In the genomic region with DNA sequence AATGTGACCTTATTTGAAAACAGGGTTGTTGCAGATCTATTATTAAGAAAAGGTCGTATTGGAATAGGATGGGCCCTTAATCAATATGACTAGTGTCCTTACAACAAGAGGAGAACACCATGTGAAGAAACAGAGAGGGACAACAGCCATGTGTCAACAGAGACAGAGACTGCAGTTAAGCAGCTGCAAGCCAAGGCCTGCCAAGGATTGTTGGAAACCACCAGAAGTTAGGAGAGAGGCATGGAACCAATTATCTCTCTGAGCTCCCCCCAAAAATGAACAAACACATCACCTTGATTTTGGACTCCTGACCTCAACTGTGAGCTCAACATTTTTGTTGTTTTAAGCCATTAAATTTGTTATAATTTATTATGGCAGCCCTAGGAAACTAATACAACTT, we compare ENCODE assay signal across 31 cellular contexts.
"Had no signal": no experiment of that assay in that cellular context is flagged by ENCODE, and none has a peak within 500 bp of the region (broad histone marks: within the 10 kb centered on the region; RNA-seq: fewer than 3 reads in every experiment).

No MANE protein-coding gene starts in this region.

- H3K4me3 Mint-ChIP-seq: activated CD8-positive, alpha-beta memory T cell treated with anti-CD3 and anti-CD28 coated beads, Interleukin-2, amount 10 ng/mL, durations not matched to agents 7 days and 5 days; activated naive CD8-positive, alpha-beta T cell treated with anti-CD3 and anti-CD28 coated beads, Interleukin-2, amount 50 U/mL, for 24 hours; activated T-cell treated with anti-CD3 and anti-CD28 coated beads, Interleukin-2, amount 50 U/mL, for 24 hours; activated T-helper 1 cell treated with anti-CD3 and anti-CD28 coated beads, Interleukin-12 subunit alpha, Interleukin-12 subunit beta, Interleukin-2, Interleukin-4 antibody, amounts not matched to agents 30 ng/mL and 10 ng/mL and 1 ng/mL, durations not matched to agents 14 hours and 24 hours and 36 hours; T-helper 2 cell treated with Interferon-gamma antibody and Interleukin-4, amounts not matched to agents 5 μg/mL and 100 μg/mL, for 36 hours; WTC11 had no signal

- H3K4me1 ChIP-seq: ascending aorta, body of pancreas, SJCRH30 had no signal

- H3K36me3 Mint-ChIP-seq: activated CD8-positive, alpha-beta memory T cell treated with anti-CD3 and anti-CD28 coated beads, Interleukin-2, amount 10 ng/mL, durations not matched to agents 7 days and 5 days had no signal

- H3K27ac Mint-ChIP-seq: activated CD8-positive, alpha-beta memory T cell treated with anti-CD3 and anti-CD28 coated beads, Interleukin-2, amount 10 ng/mL, durations not matched to agents 7 days and 5 days; activated naive CD4-positive, alpha-beta T cell treated with anti-CD3 and anti-CD28 coated beads, Interleukin-2, amount 50 U/mL, for 72 hours; activated naive CD8-positive, alpha-beta T cell treated with anti-CD3 and anti-CD28 coated beads, Interleukin-2, amount 50 U/mL, for 24 hours; activated T-cell treated with anti-CD3 and anti-CD28 coated beads, Interleukin-2, amount 50 U/mL, for 24 hours; activated T-helper 1 cell treated with anti-CD3 and anti-CD28 coated beads, Interleukin-12 subunit alpha, Interleukin-12 subunit beta, Interleukin-2, Interleukin-4 antibody, amounts not matched to agents 30 ng/mL and 10 ng/mL and 1 ng/mL, durations not matched to agents 14 hours and 24 hours and 36 hours; T-helper 2 cell treated with Interferon-gamma antibody and Interleukin-4, amounts not matched to agents 5 μg/mL and 100 μg/mL, for 36 hours; WTC11 had no signal

- H3K27me3 ChIP-seq: ascending aorta, body of pancreas, MG63, SJCRH30 had no signal

- H3K9me2 ChIP-seq: SK-N-SH had no signal

- H3K9ac ChIP-seq: SK-N-SH had no signal

- H3K4me2 ChIP-seq: SK-N-SH had no signal

- ATAC-seq: activated CD8-positive, alpha-beta memory T cell treated with anti-CD3 and anti-CD28 coated beads, Interleukin-2, amount 10 ng/mL, durations not matched to agents 7 days and 5 days; activated naive CD4-positive, alpha-beta T cell treated with anti-CD3 and anti-CD28 coated beads, Interleukin-2, amount 50 U/mL, for 72 hours; activated naive CD8-positive, alpha-beta T cell treated with anti-CD3 and anti-CD28 coated beads, Interleukin-2, amount 50 U/mL, for 24 hours; body of pancreas; WTC11 had no signal

- H3K27ac ChIP-seq: ascending aorta, body of pancreas, coronary artery, SJCRH30 had no signal

- DNase-seq: activated CD4-positive, alpha-beta T cell treated with anti-CD3 and anti-CD28 coated beads for 48 hours; activated CD4-positive, alpha-beta T cell treated with anti-CD3 and anti-CD28 coated beads, Interleukin-2, amount 50 U/mL, for 4 hours; activated CD4-positive, CD25-positive, alpha-beta regulatory T cell treated with anti-CD3 and anti-CD28 coated beads, Interleukin-2, amount 50 U/mL, for 72 hours; activated CD8-positive, alpha-beta memory T cell treated with anti-CD3 and anti-CD28 coated beads, Interleukin-2, amount 10 ng/mL, durations not matched to agents 7 days and 5 days; activated effector memory CD4-positive, alpha-beta T cell treated with Interleukin-2 at 50 U/mL for 16 hours; activated naive CD4-positive, alpha-beta T cell; activated naive CD8-positive, alpha-beta T cell treated with anti-CD3 and anti-CD28 coated beads, Interleukin-2, amount 50 U/mL, for 24 hours; activated T-cell treated with anti-CD3 and anti-CD28 coated beads, Interleukin-2, amount 50 U/mL, for 24 hours; amniotic stem cell; body of pancreas; central memory CD4-positive, alpha-beta T cell; MG63; MV-4-11; NCI-H1092 treated with DMSO at 0.1 percent for 48 hours; NCI-H1417 treated with DMSO at 0.1 percent for 48 hours; NCI-H1694; NCI-H2029; NCI-H2107; NCI-H2171 treated with DMSO at 0.1 percent for 48 hours; NCI-H226; NCI-H526; NCI-H82; SJCRH30; SK-N-SH; SW 1271 had no signal

- H3K27me3 Mint-ChIP-seq: activated CD8-positive, alpha-beta memory T cell treated with anti-CD3 and anti-CD28 coated beads, Interleukin-2, amount 10 ng/mL, durations not matched to agents 7 days and 5 days; activated naive CD8-positive, alpha-beta T cell treated with anti-CD3 and anti-CD28 coated beads, Interleukin-2, amount 50 U/mL, for 24 hours; activated T-cell treated with anti-CD3 and anti-CD28 coated beads, Interleukin-2, amount 50 U/mL, for 24 hours had no signal

- H3K4me3 ChIP-seq: ascending aorta, body of pancreas, coronary artery, MG63, SJCRH30 had no signal

- H3K36me3 ChIP-seq: ascending aorta, MG63, SJCRH30 had no signal

- H3K4me1 Mint-ChIP-seq: activated CD8-positive, alpha-beta memory T cell treated with anti-CD3 and anti-CD28 coated beads, Interleukin-2, amount 10 ng/mL, durations not matched to agents 7 days and 5 days; activated naive CD8-positive, alpha-beta T cell treated with anti-CD3 and anti-CD28 coated beads, Interleukin-2, amount 50 U/mL, for 24 hours; WTC11 had no signal

- H3K9me3 ChIP-seq: SJCRH30, SK-N-SH had no signal
